ENCODE assay signal across 1 cellular context in the genomic region with DNA sequence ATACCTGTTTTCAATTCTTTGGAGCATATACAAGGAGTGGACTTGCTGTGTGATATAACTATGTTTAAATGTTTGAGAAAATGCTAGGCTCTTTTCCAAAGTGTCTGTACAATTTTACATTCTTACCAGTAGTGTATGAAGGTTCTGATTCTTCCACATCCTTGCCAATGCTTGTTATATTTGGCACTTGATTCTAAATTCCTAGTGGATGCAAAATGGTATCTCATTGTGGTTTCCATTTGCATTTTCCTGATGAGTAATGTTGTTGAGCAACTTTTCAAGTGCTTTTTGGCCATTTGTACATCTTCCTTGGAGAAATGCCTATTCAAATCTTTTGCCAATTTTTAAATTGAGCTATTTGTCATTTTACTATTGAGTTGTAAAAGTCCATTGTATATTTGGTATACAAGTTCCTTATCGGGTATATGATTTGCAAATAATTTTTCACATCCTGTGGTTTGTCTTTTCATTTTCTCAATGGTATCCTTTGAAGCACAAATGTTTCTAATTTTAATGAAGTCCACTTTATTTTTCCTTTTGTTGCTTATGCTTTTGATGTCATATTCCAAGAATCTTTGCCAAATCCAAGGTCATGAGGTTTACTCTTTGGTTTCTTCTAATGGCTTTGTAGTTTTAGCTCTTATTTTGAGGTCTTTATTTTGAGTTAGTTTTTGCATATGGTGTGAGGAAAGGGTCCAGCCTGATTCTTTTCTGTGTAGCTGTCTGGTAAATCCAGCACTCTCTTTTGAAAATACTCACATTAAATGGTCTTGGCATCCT.
A peak's percentile ranks its signal among the peaks of the same experiment; 100 is the strongest.
TF ChIP-seq lines count a peak whose summit lies in the region.

No MANE protein-coding gene starts in this region.

TF ChIP-seq in IMR-90, 13 proteins besides CTCF, POLR2A, EP300 and RAD21:
- TF ChIP-seq MAZ (IDR thresholded peaks at IDR 0.05; ENCODE audit: borderline replicate concordance, low read depth, low read length) = 0 out of 2 replicates have a peak, but pooled peaks have one; percentile 13
- no peak for TF ChIP-seq MXI1 (IDR thresholded peaks at IDR 0.05; ENCODE audit: borderline replicate concordance, low read depth, low read length)
- TF ChIP-seq RFX5 (IDR thresholded peaks at IDR 0.05; ENCODE audit: low read depth, low read length) = no peak; the same call in 1 of the 2 replicates
- peak; percentile 98 for TF ChIP-seq CEBPB (IDR thresholded peaks at IDR 0.05; ENCODE audit: low read depth, low read length)
- TF ChIP-seq SMC3 (IDR thresholded peaks at IDR 0.05; ENCODE audit: low read depth, low read length) = no peak
- peak; percentile 44; the same call in 1 of the 2 replicates for TF ChIP-seq MAFK (IDR thresholded peaks at IDR 0.05; ENCODE audit: low read depth, low read length)
- no peak for TF ChIP-seq BHLHE40 (IDR thresholded peaks at IDR 0.05; ENCODE audit: low read depth, low read length)
- peak; percentile 36; the same call in 1 of the 2 replicates for TF ChIP-seq FOS (IDR thresholded peaks at IDR 0.05; ENCODE audit: low read depth, low read length)
- TF ChIP-seq RCOR1 (IDR thresholded peaks at IDR 0.05; ENCODE audit: insufficient replicate concordance, low read length) = peak; percentile 89
